In the genomic region with DNA sequence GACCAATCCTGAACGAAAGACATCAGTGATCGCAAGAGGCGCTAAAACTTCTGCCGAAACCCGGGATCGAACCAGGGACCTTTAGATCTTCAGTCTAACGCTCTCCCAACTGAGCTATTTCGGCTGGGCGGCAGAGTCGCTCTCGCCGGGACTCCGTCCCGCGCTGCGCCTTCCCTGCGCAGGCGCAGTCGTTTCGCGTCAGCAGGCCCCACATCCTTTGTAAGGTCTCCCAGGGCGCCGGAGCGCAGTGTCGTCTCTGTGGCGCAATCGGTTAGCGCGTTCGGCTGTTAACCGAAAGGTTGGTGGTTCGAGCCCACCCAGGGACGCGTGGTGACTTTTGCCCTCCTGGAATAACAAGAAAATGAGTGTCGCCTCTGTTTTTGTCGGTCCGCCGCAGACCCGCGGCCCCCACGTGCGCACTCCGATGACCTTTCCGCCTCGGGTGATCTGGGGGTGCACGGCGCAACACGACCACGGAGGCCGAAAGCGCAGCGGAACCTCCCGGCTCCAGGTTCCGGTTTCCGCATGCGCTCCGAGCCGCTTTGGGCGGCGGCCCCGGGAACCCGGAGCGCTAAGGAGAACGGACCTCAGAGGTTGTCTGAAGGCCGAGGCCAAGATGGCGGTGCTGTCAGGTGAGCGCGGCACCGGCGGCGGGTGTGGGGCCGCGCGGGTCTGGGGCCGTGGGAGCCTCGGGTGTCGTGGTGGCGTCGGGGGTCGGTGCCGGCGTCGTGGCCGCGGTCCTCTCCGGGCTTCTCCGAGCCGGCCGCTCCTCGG, we compare ENCODE assay signal across 8 cellular contexts. TPM values are rescaled to one million over a fixed set of nuclear protein-coding genes. Genes with fewer than 3 reads are reported as not detected.
DNase-seq lines count a peak whose midpoint lies in the region; ATAC-seq and TF ChIP-seq lines count a peak whose summit lies in the region.

TSS of gene NDUFS7 (plus strand) at position 597 of the 774 bp plus-strand sequence. CDS start at position 617, 20 bp downstream.

- 0 to 1% (median 0%) methylated on average over 37 to 90 of the region's 90 CpGs for whole genome bisulfite sequencing in adrenal gland, 4 donors
- WGBS in prostate gland: 0% methylated on average over 54 of the region's 90 CpGs

- ATAC-seq in HG02884 (IDR thresholded peaks at IDR 0.05; ENCODE audit: unreplicated experiment) (peak; percentile 56), left cardiac atrium (peak; percentile 89)

- no peaks in the 10 kb centered on the region for H3K27me3 ChIP-seq in adrenal gland
- no peaks in the 10 kb centered on the region for H3K27me3 ChIP-seq in prostate gland (replicated peaks; ENCODE audit: insufficient read depth)

- TF ChIP-seq POLR2A in adrenal gland (IDR thresholded peaks at IDR 0.05) (peak; percentile 32 to 45), prostate gland (IDR thresholded peaks at IDR 0.05) (peak; percentile 54)

- H3K27ac ChIP-seq in adrenal gland: peak within 1 kb of the TSS; percentile 67 to 91 (median 80)
- H3K27ac ChIP-seq in prostate gland: peak within 1 kb of the TSS; percentile 82 to 87

- TF ChIP-seq CTCF in GM13977 (IDR thresholded peaks at IDR 0.05; ENCODE audit: extremely low read depth, insufficient read depth, missing control alignments) (peak; percentile 25), adrenal gland (IDR thresholded peaks at IDR 0.05) (peak in 4 of 6 experiments; percentile 43 to 67 (median 56)), prostate gland (IDR thresholded peaks at IDR 0.05) (peak in 2 of 4 experiments; percentile 53 to 70)

- H3K9me3 ChIP-seq in adrenal gland (replicated peaks in 1 of 3) (no peaks in the 10 kb centered on the region), prostate gland (no peaks in the 10 kb centered on the region)

- peak within 1 kb of the TSS; percentile 12 to 87 (median 84) for H3K4me3 ChIP-seq in adrenal gland
- peak within 1 kb of the TSS; percentile 87 to 97 for H3K4me3 ChIP-seq in prostate gland

- intact Hi-C loops in T-helper 1 cell treated with Interleukin-12 subunit alpha and Interleukin-12 subunit beta and Interleukin-4 antibody, amounts not matched to agents 30 ng/mL and 1 ng/mL, for 36 hours (cut with micrococcal nuclease): loop anchor here (1.0 to 5.0 kb wide), 5 partner anchors 24 to 251 kb away; partner anchors contain the start of genes DAZAP1, FAM174C and RPS15
- intact Hi-C loops in adrenal gland (cut with DNase I): loop anchor here in 1 of 2 donors (10.0 kb wide), 1 partner anchor 99 kb away; the partner anchor contains the start of gene EFNA2
- intact Hi-C loops in left cardiac atrium (cut with DNase I): no loop called here
- intact Hi-C loops in prostate gland (cut with DNase I): no loop called here

- H3K36me3 ChIP-seq in adrenal gland (replicated peaks in 1 of 2) (peaks cover 0 to 6% of the 10 kb centered on the region in 2 donors), prostate gland (no peaks in the 10 kb centered on the region)

- in situ Hi-C loops in GM13977 (cut with MboI; ENCODE audit: low pct_unique_long_range_greater_than_20kb, low sequenced_read_pairs, unreplicated experiment): loop anchor here (25.0 kb wide), 1 partner anchor 96 kb away; the partner anchor contains the start of genes EFNA2 and FAM174C

- DNase-seq in GM13977 (ENCODE audit: low spot score) (peak; percentile 90), NCI-H1694 (lab: John Stamatoyannopoulos, UW) (peak; percentile 90), adrenal gland (peak; percentile 90 to 95 (median 90)), left cardiac atrium (peak; percentile 89), prostate gland (ENCODE audit: low spot score) (peak; percentile 89), ureter (ENCODE audit: low spot score) (peak; percentile 94)

- peaks cover 28 to 35% of the 10 kb centered on the region in 2 donors for H3K4me1 ChIP-seq in adrenal gland (replicated peaks in 1 of 2)
- peaks cover 9% of the 10 kb centered on the region for H3K4me1 ChIP-seq in prostate gland (replicated peaks)

RNA-seq across cellular contexts. Expression of gene NDUFS7, which starts in this region (rescaled TPM):
- total RNA-seq in T-helper 1 cell treated with Interleukin-12 subunit alpha and Interleukin-12 subunit beta and Interleukin-4 antibody, amounts not matched to agents 30 ng/mL and 1 ng/mL, for 36 hours: 104 and 109 TPM in 2 replicates
- total RNA-seq in adrenal gland (100 to 1,000 TPM; 128 to 286 (median 157) TPM), left cardiac atrium (100 to 1,000 TPM; 240 to 267 TPM), prostate gland (100 to 1,000 TPM; 147 to 202 TPM), ureter (93.5 TPM)
- 100 to 1,000 TPM in 2 of 3 donors, 1 to 10 TPM in 1; 4.7 to 267 (median 134) TPM for polyA plus RNA-seq in adrenal gland

Comparison
In these comparisons a context has a peak if more than half of its experiments do, and no peak if none do; other contexts are left out.
1. Peak in every context shown above with its lines: DNase-seq, ATAC-seq, H3K4me3 ChIP-seq and H3K27ac ChIP-seq.